15 cellular contexts compared by ENCODE assay signal in the genomic region with DNA sequence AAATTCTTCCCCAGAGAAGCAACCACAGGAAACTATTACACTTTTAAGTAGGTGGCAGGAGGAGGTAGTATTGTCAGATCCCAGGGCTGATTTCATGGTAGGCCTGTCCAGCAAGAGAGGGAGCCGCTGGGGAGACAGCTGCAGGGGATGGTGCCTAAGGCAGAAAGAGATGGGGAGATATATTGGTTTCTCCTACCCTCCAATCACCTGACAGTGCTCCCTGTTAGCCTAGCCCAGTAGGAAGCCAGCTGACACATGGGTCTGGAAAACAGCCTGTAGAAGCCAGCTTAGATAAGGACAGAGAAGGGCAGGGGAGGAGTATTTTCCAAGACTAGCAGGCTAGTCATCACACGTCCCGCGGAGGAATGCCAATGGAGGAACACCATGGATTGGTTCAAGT.
"Had no signal": no experiment of that assay in that cellular context is flagged by ENCODE, and none has a peak within 500 bp of the region (broad histone marks: within the 10 kb centered on the region; RNA-seq: fewer than 3 reads in every experiment).

No MANE protein-coding gene starts in this region.

- H3K27me3 Mint-ChIP-seq: brain had no signal

- H3K36me3 ChIP-seq: thoracic aorta had no signal

- H3K27ac ChIP-seq: dorsolateral prefrontal cortex, esophagus muscularis mucosa, stomach had no signal

- H3K9me3 Mint-ChIP-seq: activated naive CD4-positive, alpha-beta T cell treated with anti-CD3 and anti-CD28 coated beads for 36 hours; brain; neural crest cell had no signal

- H3K9me3 ChIP-seq: esophagus muscularis mucosa, stomach, thoracic aorta had no signal

- H3K4me3 ChIP-seq: dorsolateral prefrontal cortex, esophagus muscularis mucosa, stomach, thoracic aorta had no signal

- H3K4me1 ChIP-seq: esophagus muscularis mucosa had no signal

- H3K27me3 ChIP-seq: dorsolateral prefrontal cortex, esophagus muscularis mucosa, stomach had no signal

- H3K4me1 Mint-ChIP-seq: brain had no signal

- H3K36me3 Mint-ChIP-seq: brain had no signal

- DNase-seq: activated CD4-positive, alpha-beta T cell treated with anti-CD3 and anti-CD28 coated beads for 4 hours; activated CD8-positive, alpha-beta memory T cell treated with anti-CD3 and anti-CD28 coated beads for 24 hours; activated naive CD4-positive, alpha-beta T cell treated with anti-CD3 and anti-CD28 coated beads for 36 hours; amniotic stem cell; dorsolateral prefrontal cortex; head of caudate nucleus; kidney; stimulated activated CD4-positive, alpha-beta T cell treated with anti-CD3 and anti-CD28 coated beads, Interleukin-4, amount 100 ng/mL, for 1 hour; stimulated activated CD8-positive, alpha-beta memory T cell treated with anti-CD3 and anti-CD28 coated beads, Interleukin-4, amount 100 ng/mL, for 48 hours; stomach; SW 1271 had no signal

- H3K4me3 Mint-ChIP-seq: activated naive CD4-positive, alpha-beta T cell treated with anti-CD3 and anti-CD28 coated beads for 36 hours; brain; neural crest cell had no signal

- H3K27ac Mint-ChIP-seq: activated naive CD4-positive, alpha-beta T cell treated with anti-CD3 and anti-CD28 coated beads for 36 hours; brain had no signal
